ENCODE assay signal across 8 cellular contexts in genomic region chr16:53703590-53704444, GRCh38. TPM values are rescaled to one million over a fixed set of nuclear protein-coding genes. Genes with fewer than 3 reads are reported as not detected.
DNase-seq lines count a peak whose midpoint lies in the region; ATAC-seq and TF ChIP-seq lines count a peak whose summit lies in the region.

FTO (plus strand) TSS chr16:53704156.
RPGRIP1L (minus strand) TSS chr16:53703859; CDS start chr16:53700723, 3,136 bp downstream.

- H3K27me3 ChIP-seq in kidney epithelial cell (ENCODE audit: control insufficient read depth, insufficient read depth, low read length): no peaks in the 10 kb centered on the region

- H3K36me3 ChIP-seq in kidney epithelial cell (ENCODE audit: control insufficient read depth, insufficient read depth, low read length): no peaks in the 10 kb centered on the region

- peak within 1 kb of the TSS; percentile 99 for H3K27ac Mint-ChIP-seq in chondrocyte (ENCODE audit: unreplicated experiment)

- H3K4me1 Mint-ChIP-seq in chondrocyte (ENCODE audit: low read depth): peaks cover 36% of the 10 kb centered on the region

- ATAC-seq in GM19035 (IDR thresholded peaks at IDR 0.05; ENCODE audit: unreplicated experiment) (peak; percentile 98), HG03354 (IDR thresholded peaks at IDR 0.05; ENCODE audit: poor library complexity, severe bottlenecking, unreplicated experiment) (peak; percentile 99)

- no peak; the same call in 1 of the 2 replicates for TF ChIP-seq CTCF in AG10803 (conservative IDR thresholded peaks at IDR 0.05; ENCODE audit: low read length)
- peak; percentile 25 for TF ChIP-seq CTCF in chondrocyte (IDR thresholded peaks at IDR 0.05)
- TF ChIP-seq CTCF in kidney epithelial cell (IDR thresholded peaks at IDR 0.05; ENCODE audit: insufficient read depth, low read length, poor library complexity, severe bottlenecking): no peak

- peaks cover 3% of the 10 kb centered on the region for H3K9me3 Mint-ChIP-seq in chondrocyte (ENCODE audit: low read depth)

- peak within 1 kb of the TSS; percentile 97 for H3K4me3 Mint-ChIP-seq in chondrocyte (ENCODE audit: unreplicated experiment)

- DNase-seq in AG10803 (ENCODE audit: low read depth) (peak; percentile 99), NCI-H446 treated with DMSO at 0.1 percent for 48 hours (lab: John Stamatoyannopoulos, UW) (peak; percentile 95), chondrocyte (ENCODE audit: low spot score) (peak; percentile 98), kidney epithelial cell (ENCODE audit: low read depth) (peak; percentile 95)
- peak; percentile 91 for DNase-seq in activated CD4-positive, alpha-beta T cell treated with anti-CD3 and anti-CD28 coated beads for 1 hour
- DNase-seq in stimulated activated CD4-positive, alpha-beta T cell treated with anti-CD3 and anti-CD28 coated beads, Interleukin-15, amount 100 ng/mL, for 48 hours (ENCODE audit: low read depth in 2 of 2): peak; percentile 97 to 98

- H3K4me3 ChIP-seq in AG10803 (ENCODE audit: low read length) (peak within 1 kb of the TSS; percentile 91), kidney epithelial cell (ENCODE audit: low read depth, low read length) (peak within 1 kb of the TSS; percentile 86)

- H3K36me3 Mint-ChIP-seq in chondrocyte (ENCODE audit: low read depth): peaks cover 3% of the 10 kb centered on the region

- H3K27me3 Mint-ChIP-seq in chondrocyte (ENCODE audit: low read depth): no peaks in the 10 kb centered on the region

RNA-seq across cellular contexts. Expression of gene FTO, which starts in this region (rescaled TPM):
- 85.7 to 139 TPM (median 89.4 TPM) in 3 replicates for total RNA-seq in chondrocyte
- total RNA-seq in kidney epithelial cell: 64.9 and 66.9 TPM in 2 replicates

RNA-seq across cellular contexts. Expression of gene RPGRIP1L, which starts in this region (rescaled TPM):
- total RNA-seq in chondrocyte (10.8 to 20.0 TPM (median 12.5 TPM) in 3 replicates), kidney epithelial cell (7.7 and 15.3 TPM in 2 replicates)

Comparison
In these comparisons a context has a peak if more than half of its experiments do, and no peak if none do; other contexts are left out.
1. Peak in every context shown above with its lines: DNase-seq, ATAC-seq and H3K4me3 ChIP-seq.